In genomic region chrX:37453821-37454220, GRCh38 we compare ENCODE assay signal across 17 cellular contexts.
"Had no signal": no experiment of that assay in that cellular context is flagged by ENCODE, and none has a peak within 500 bp of the region (broad histone marks: within the 10 kb centered on the region; RNA-seq: fewer than 3 reads in every experiment).

No MANE protein-coding gene starts in this region.

- H3K36me3 Mint-ChIP-seq: naive thymus-derived CD8-positive, alpha-beta T cell; type B pancreatic cell had no signal

- DNase-seq: colonic mucosa; dermis blood vessel endothelial cell; gastrocnemius medialis; heart right ventricle; hypothalamus; mucosa of descending colon; naive thymus-derived CD8-positive, alpha-beta T cell; psoas muscle; sigmoid colon; stimulated activated naive CD4-positive, alpha-beta T cell treated with Interleukin-2 at 50 U/mL for 16 hours; thyroid gland had no signal

- H3K9me3 Mint-ChIP-seq: naive thymus-derived CD8-positive, alpha-beta T cell; type B pancreatic cell had no signal

- H3K4me1 Mint-ChIP-seq: naive thymus-derived CD8-positive, alpha-beta T cell had no signal

- H3K27me3 Mint-ChIP-seq: type B pancreatic cell had no signal

- H3K4me3 Mint-ChIP-seq: naive thymus-derived CD8-positive, alpha-beta T cell; type B pancreatic cell had no signal

- H3K4me1 ChIP-seq: colonic mucosa, heart right ventricle, psoas muscle, right atrium auricular region, sigmoid colon, thyroid gland had no signal

- H3K27ac ChIP-seq: gastrocnemius medialis, heart right ventricle, neutrophil, psoas muscle, right atrium auricular region, sigmoid colon, skin epidermis, thyroid gland had no signal

- H3K36me3 ChIP-seq: colonic mucosa, gastrocnemius medialis, neutrophil, right atrium auricular region, sigmoid colon, thyroid gland had no signal

- H3K27me3 ChIP-seq: colonic mucosa, gastrocnemius medialis, neutrophil, right atrium auricular region, sigmoid colon, thyroid gland had no signal

- ATAC-seq: esophagus mucosa; gastrocnemius medialis; heart right ventricle; left lobe of liver; naive thymus-derived CD8-positive, alpha-beta T cell had no signal

- H3K27ac Mint-ChIP-seq: naive thymus-derived CD8-positive, alpha-beta T cell; type B pancreatic cell had no signal

- H3K4me3 ChIP-seq: colonic mucosa, gastrocnemius medialis, heart right ventricle, mucosa of descending colon, psoas muscle, right atrium auricular region, sigmoid colon, skin epidermis, thyroid gland had no signal

- H3K9me3 ChIP-seq: colonic mucosa, gastrocnemius medialis, heart right ventricle, mucosa of descending colon, neutrophil, psoas muscle, right atrium auricular region, sigmoid colon, thyroid gland had no signal
